Comparison of ENCODE assay signal across 8 cellular contexts in genomic region chr12:114668151-114668891, GRCh38. TPM values are rescaled to one million over a fixed set of nuclear protein-coding genes. Genes with fewer than 3 reads are reported as not detected.
DNase-seq lines count a peak whose midpoint lies in the region; TF ChIP-seq lines count a peak whose summit lies in the region.

No MANE protein-coding gene starts in this region.

- peak overlapping the region; percentile 59 for H3K9ac ChIP-seq in mesendoderm (ENCODE audit: low read length)

- DNase-seq in COLO668 (lab: John Stamatoyannopoulos, UW; ENCODE audit: unreplicated experiment) (peak; percentile 66), HCEC 1CT (peak; percentile 80), PC-9 (peak; percentile 46 to 53), epithelial cell of esophagus (ENCODE audit: low read depth) (peak; percentile 86), mesendoderm (peak; percentile 97), type B pancreatic cell (ENCODE audit: extremely low spot score, unreplicated experiment) (peak; percentile 86), NCI-H1694 treated with DMSO at 0.1 percent for 48 hours (lab: John Stamatoyannopoulos, UW) (no peak)
- no peak for DNase-seq in activated naive CD4-positive, alpha-beta T cell treated with Interleukin-2 at 50 U/mL for 16 hours

- peak overlapping the region; percentile 61 for H2BK120ac ChIP-seq in mesendoderm (ENCODE audit: low read depth, low read length)

- no peak overlapping the region for H2AFZ ChIP-seq in PC-9

- H3K36me3 Mint-ChIP-seq in type B pancreatic cell: peaks cover 17% of the 10 kb centered on the region

- no peaks in the 10 kb centered on the region for H3K4me1 ChIP-seq in PC-9 (replicated peaks; ENCODE audit: insufficient read depth)
- peaks cover 6% of the 10 kb centered on the region for H3K4me1 ChIP-seq in mesendoderm (ENCODE audit: control insufficient read depth, low read depth, low read length)

- H3K79me1 ChIP-seq in mesendoderm (ENCODE audit: low read length): peaks cover 3% of the 10 kb centered on the region

- TF ChIP-seq CTCF in PC-9 (conservative IDR thresholded peaks at IDR 0.05): peak; percentile 58
- peak; percentile 53 for TF ChIP-seq CTCF in epithelial cell of esophagus (IDR thresholded peaks at IDR 0.05; ENCODE audit: insufficient read depth, low read depth, low read length, missing control alignments)
- peak; percentile 68 for TF ChIP-seq CTCF in type B pancreatic cell (conservative IDR thresholded peaks at IDR 0.05)

- intact Hi-C loops in PC-9 (cut with micrococcal nuclease; ENCODE audit: unreplicated experiment): no loop called here

- peak overlapping the region; percentile 73 for H3K4ac ChIP-seq in mesendoderm (ENCODE audit: low read depth, low read length)

- H3K27ac ChIP-seq in PC-9 (no peak overlapping the region), mesendoderm (ENCODE audit: low read depth, low read length) (no peak overlapping the region)

- no CpG with 5 or more reads among the region's 46 CpGs for WGBS in mesendoderm (ENCODE audit: extremely low coverage, insufficient coverage, low lambda C conversion rate)

- peak overlapping the region; percentile 91 for H3K18ac ChIP-seq in mesendoderm (ENCODE audit: low read length)

- H3K4me3 ChIP-seq in PC-9 (peak overlapping the region; percentile 38; the same call in 1 of the 2 replicates), epithelial cell of esophagus (ENCODE audit: low read length) (peak overlapping the region; percentile 50), mesendoderm (ENCODE audit: low read length) (no peak overlapping the region)

- peak overlapping the region; percentile 88 for H3K4me3 Mint-ChIP-seq in type B pancreatic cell

- H2BK15ac ChIP-seq in mesendoderm (replicated peaks; ENCODE audit: low read depth): no peak overlapping the region

- peaks cover 72% of the 10 kb centered on the region for H3K27me3 Mint-ChIP-seq in type B pancreatic cell

- peak overlapping the region; percentile 91 for H3K27ac Mint-ChIP-seq in type B pancreatic cell

- no peak overlapping the region for H4K5ac ChIP-seq in mesendoderm (ENCODE audit: low read length)

- H3K27me3 ChIP-seq in PC-9 (ENCODE audit: insufficient read depth, low read depth) (peaks cover 15% of the 10 kb centered on the region; the same call in 1 of the 2 replicates), mesendoderm (ENCODE audit: insufficient read depth, low read length, poor library complexity) (no peaks in the 10 kb centered on the region)

- H3K4me1 Mint-ChIP-seq in type B pancreatic cell (ENCODE audit: unreplicated experiment): peaks cover 50% of the 10 kb centered on the region

- POLR2A ChIA-PET in PC-9 (lab: Charles Lee; ENCODE audit: unreplicated experiment): no interaction called here

- peak overlapping the region; percentile 82 for H3K56ac ChIP-seq in mesendoderm (ENCODE audit: low read length)

- no peak overlapping the region for H3K23ac ChIP-seq in mesendoderm (ENCODE audit: low read length)

- H2AK5ac ChIP-seq in mesendoderm (ENCODE audit: low read length): no peak overlapping the region

- BruUV-seq in PC-9 (replicated peaks; lab: Mats Ljungman, UMichigan): no TSS peak

- no peaks in the 10 kb centered on the region for H3K9me3 Mint-ChIP-seq in type B pancreatic cell

- no peaks in the 10 kb centered on the region for H4K20me1 ChIP-seq in PC-9 (ENCODE audit: insufficient read depth)

- H3K36me3 ChIP-seq in PC-9 (ENCODE audit: low read depth) (no peaks in the 10 kb centered on the region), mesendoderm (ENCODE audit: control insufficient read depth, insufficient read depth, low read length) (peaks cover 4% of the 10 kb centered on the region)

- H3K9me2 ChIP-seq in PC-9 (ENCODE audit: insufficient read depth): no peaks in the 10 kb centered on the region

- H4K8ac ChIP-seq in mesendoderm (ENCODE audit: low read depth, low read length): no peak overlapping the region

- no peak overlapping the region for H2BK5ac ChIP-seq in mesendoderm (ENCODE audit: low read length)

- H3K79me2 ChIP-seq in PC-9 (ENCODE audit: low read depth) (no peaks in the 10 kb centered on the region), mesendoderm (ENCODE audit: control insufficient read depth, insufficient read depth, low read length) (no peaks in the 10 kb centered on the region)

- H3K9me3 ChIP-seq in PC-9 (ENCODE audit: insufficient read depth, low read depth): no peaks in the 10 kb centered on the region

- no peaks in the 10 kb centered on the region for H3F3A ChIP-seq in PC-9 (ENCODE audit: insufficient read depth, low read depth)

- H3K4me2 ChIP-seq in PC-9 (peak overlapping the region; percentile 58), mesendoderm (ENCODE audit: low read length) (peak overlapping the region; percentile 48)

- CTCF ChIA-PET in PC-9 (lab: Charles Lee): no interaction called here

RNA-seq across cellular contexts. Expression of gene TBX3, which starts 15.7 kb away (rescaled TPM):
- total RNA-seq in PC-9 (2021): not detected in 2 replicates
- 2.1 TPM for polyA plus RNA-seq in mesendoderm (2013, experiment 1 of 2)
- 2.1 TPM for polyA plus RNA-seq in mesendoderm (2013, experiment 2 of 2)
- total RNA-seq in type B pancreatic cell (ENCODE audit: low replicate concordance): 102 and 130 TPM in 2 replicates

Comparison
In these comparisons a context has a peak if more than half of its experiments do, and no peak if none do; other contexts are left out.
1. DNase-seq: peak in COLO668 (single experiment), HCEC 1CT (single experiment), PC-9 (2 of 2), epithelial cell of esophagus (single experiment), mesendoderm (single experiment) and type B pancreatic cell (single experiment); none in NCI-H1694 treated with DMSO at 0.1 percent for 48 hours (single experiment) and activated naive CD4-positive, alpha-beta T cell treated with Interleukin-2 at 50 U/mL for 16 hours (single experiment).
2. RNA of gene TBX3, which starts 15.7 kb away (total RNA-seq): 102 to 130 TPM in type B pancreatic cell; not detected in PC-9; every median in the first group is over 100 times any median in the second.
3. Peak in every context shown above with its lines, with median percentiles within 50 percentile points of each other: CTCF ChIP-seq.